ENCODE assay signal across 16 cellular contexts in the genomic region with DNA sequence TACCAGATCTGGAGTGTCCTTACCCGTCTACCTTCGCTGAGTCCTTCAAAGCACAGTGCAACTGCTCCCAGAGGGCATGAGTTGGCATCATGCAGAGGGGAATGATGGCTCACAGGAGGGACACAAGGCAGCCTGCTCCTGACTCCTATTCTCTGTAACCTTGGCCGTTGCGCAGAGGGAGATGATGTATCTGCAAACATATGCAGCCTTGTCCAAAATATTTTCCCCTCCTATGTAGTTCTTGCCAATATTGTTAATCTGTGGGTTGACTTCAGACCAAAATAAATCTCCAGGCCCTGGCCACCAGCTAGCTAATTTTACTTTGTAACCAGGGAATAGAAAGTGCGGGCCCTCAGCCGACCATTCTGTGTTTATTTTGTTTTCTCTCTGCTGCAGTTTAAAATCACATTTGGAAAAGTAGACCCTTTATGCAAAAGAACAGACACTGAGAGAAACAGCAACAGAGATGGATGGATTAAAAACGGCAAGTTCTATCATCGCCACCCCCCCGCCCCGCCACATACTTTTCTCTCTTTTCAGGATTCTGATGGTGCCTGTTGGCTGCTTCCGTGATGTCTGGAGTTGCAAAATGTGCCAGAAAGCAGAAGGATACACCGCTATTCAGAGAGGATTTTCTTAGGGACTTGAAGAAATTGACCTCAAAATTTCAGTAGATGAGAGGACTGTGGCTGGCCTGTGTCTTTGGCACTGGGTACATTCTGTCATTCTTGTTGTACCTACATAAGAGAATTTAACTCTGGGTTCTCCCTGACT.
DNase-seq lines count a peak whose midpoint lies in the region; TF ChIP-seq lines count a peak whose summit lies in the region.
"Had no signal": no experiment of that assay in that cellular context is flagged by ENCODE, and none has a peak within 500 bp of the region (broad histone marks: within the 10 kb centered on the region; RNA-seq: fewer than 3 reads in every experiment).

No MANE protein-coding gene starts in this region.

- H3K27ac ChIP-seq in adrenal gland: peak overlapping the region; percentile 57 to 74 (median 64)
- H3K27ac ChIP-seq in testis: no peak overlapping the region
- no peak overlapping the region for H3K27ac ChIP-seq in Peyer's patch

- TF ChIP-seq CTCF in adrenal gland (IDR thresholded peaks at IDR 0.05) (no peak), testis (IDR thresholded peaks at IDR 0.05) (no peak), Peyer's patch (IDR thresholded peaks at IDR 0.05) (no peak)

- peaks cover 2% of the 10 kb centered on the region for H3K27me3 ChIP-seq in adrenal gland
- no peaks in the 10 kb centered on the region for H3K27me3 ChIP-seq in testis
- H3K27me3 ChIP-seq in Peyer's patch: no peaks in the 10 kb centered on the region

- WGBS in adrenal gland, 4 donors: 28 to 62% (median 46%) methylated on average over 12 of the region's 12 CpGs
- WGBS in testis, 2 donors: 30 to 51% methylated on average over 12 of the region's 12 CpGs

- DNase-seq in GM03348 (ENCODE audit: low spot score) (peak; percentile 55), adrenal gland (peak; percentile 46 to 82 (median 70)), fibroblast of peridontal ligament (ENCODE audit: extremely low read depth) (peak; percentile 82), testis (peak; percentile 15), Peyer's patch (no peak), AG08396 (ENCODE audit: low spot score) (no peak), SK-N-DZ (ENCODE audit: low spot score) (no peak)
- DNase-seq: ACHN, C1 segment of cervical spinal cord, EL, H7, Kasumi-1, NCI-H1436, NCI-H2029 treated with DMSO at 0.1 percent for 48 hours, NCI-H510A treated with DMSO at 0.1 percent for 48 hours, SHP77 treated with DMSO at 0.1 percent for 48 hours had no signal

- intact Hi-C loops in adrenal gland (cut with DNase I): no loop called here
- intact Hi-C loops in testis (cut with DNase I; ENCODE audit: low total_unique reads): no loop called here

- peaks cover 0 to 6% (median 0%) of the 10 kb centered on the region in 3 donors for H3K9me3 ChIP-seq in adrenal gland (replicated peaks in 1 of 3)
- no peaks in the 10 kb centered on the region for H3K9me3 ChIP-seq in testis
- no peaks in the 10 kb centered on the region for H3K9me3 ChIP-seq in Peyer's patch

- peaks cover 0 to 4% of the 10 kb centered on the region in 2 donors for H3K4me1 ChIP-seq in adrenal gland (replicated peaks in 1 of 2)
- H3K4me1 ChIP-seq in testis: no peaks in the 10 kb centered on the region
- no peaks in the 10 kb centered on the region for H3K4me1 ChIP-seq in Peyer's patch

- H3K4me3 ChIP-seq in adrenal gland (no peak overlapping the region), testis (no peak overlapping the region), Peyer's patch (no peak overlapping the region)

- H3K36me3 ChIP-seq in adrenal gland (replicated peaks in 1 of 2) (no peaks in the 10 kb centered on the region), testis (ENCODE audit: low read depth, missing control alignments) (no peaks in the 10 kb centered on the region), Peyer's patch (no peaks in the 10 kb centered on the region)

- no peak for TF ChIP-seq POLR2A in adrenal gland (IDR thresholded peaks at IDR 0.05)
- no peak for TF ChIP-seq POLR2A in testis (IDR thresholded peaks at IDR 0.05)
- TF ChIP-seq POLR2A in Peyer's patch (IDR thresholded peaks at IDR 0.05): no peak

Comparison
In these comparisons a context has a peak if more than half of its experiments do, and no peak if none do; other contexts are left out.
1. DNase-seq: peak in GM03348 (single experiment), adrenal gland (7 of 7), fibroblast of peridontal ligament (single experiment) and testis (single experiment); none in Peyer's patch (0 of 3), AG08396 (single experiment) and SK-N-DZ (single experiment).
2. H3K27ac ChIP-seq: peak in adrenal gland (5 of 5); none in testis (0 of 2) and Peyer's patch (0 of 4).